ENCODE assay signal across 13 cellular contexts in genomic region chr2:74824675-74825074, GRCh38.
"Had no signal": no experiment of that assay in that cellular context is flagged by ENCODE, and none has a peak within 500 bp of the region (broad histone marks: within the 10 kb centered on the region; RNA-seq: fewer than 3 reads in every experiment).

No MANE protein-coding gene starts in this region.

- H3K36me3 Mint-ChIP-seq: activated naive CD4-positive, alpha-beta T cell treated with anti-CD3 and anti-CD28 coated beads, Interleukin-2, amount 50 U/mL, for 24 hours; brain; mesothelial cell of epicardium; naive thymus-derived CD8-positive, alpha-beta T cell had no signal

- H3K4me3 ChIP-seq: hepatocyte, right atrium auricular region, skin epidermis, tibial nerve had no signal

- H3K27me3 Mint-ChIP-seq: activated naive CD4-positive, alpha-beta T cell treated with anti-CD3 and anti-CD28 coated beads, Interleukin-2, amount 50 U/mL, for 24 hours; naive thymus-derived CD8-positive, alpha-beta T cell had no signal

- H3K9me3 Mint-ChIP-seq: activated naive CD4-positive, alpha-beta T cell treated with anti-CD3 and anti-CD28 coated beads, Interleukin-2, amount 50 U/mL, for 24 hours; mesothelial cell of epicardium; naive thymus-derived CD8-positive, alpha-beta T cell had no signal

- ATAC-seq: naive thymus-derived CD8-positive, alpha-beta T cell had no signal

- H3K27ac Mint-ChIP-seq: activated naive CD4-positive, alpha-beta T cell treated with anti-CD3 and anti-CD28 coated beads, Interleukin-2, amount 50 U/mL, for 24 hours; brain; mesothelial cell of epicardium; naive thymus-derived CD8-positive, alpha-beta T cell had no signal

- H3K27me3 ChIP-seq: hepatocyte, right atrium auricular region, tibial nerve had no signal

- H3K4me1 Mint-ChIP-seq: activated naive CD4-positive, alpha-beta T cell treated with anti-CD3 and anti-CD28 coated beads, Interleukin-2, amount 50 U/mL, for 24 hours; mesothelial cell of epicardium had no signal

- H3K9me3 ChIP-seq: right atrium auricular region, tibial nerve had no signal

- H3K4me3 Mint-ChIP-seq: activated naive CD4-positive, alpha-beta T cell treated with anti-CD3 and anti-CD28 coated beads, Interleukin-2, amount 50 U/mL, for 24 hours; brain; mesothelial cell of epicardium; naive thymus-derived CD8-positive, alpha-beta T cell had no signal

- H3K36me3 ChIP-seq: right atrium auricular region, tibial nerve had no signal

- H3K4me1 ChIP-seq: tibial nerve had no signal

- DNase-seq: activated CD4-positive, alpha-beta T cell treated with anti-CD3 and anti-CD28 coated beads, Interleukin-2, amount 50 U/mL, for 1 hour; activated T-cell treated with anti-CD3 and anti-CD28 coated beads for 4 hours; amniotic stem cell; cerebellar nuclear complex; dermis blood vessel endothelial cell; naive thymus-derived CD8-positive, alpha-beta T cell had no signal

- H3K27ac ChIP-seq: hepatocyte, right atrium auricular region, skin epidermis, tibial nerve had no signal
